ENCODE assay signal across 22 cellular contexts in genomic region chr12:39365364-39366001, GRCh38.
DNase-seq lines count a peak whose midpoint lies in the region; FAIRE-seq and TF ChIP-seq lines count a peak whose summit lies in the region.
"Had no signal": no experiment of that assay in that cellular context is flagged by ENCODE, and none has a peak within 500 bp of the region (broad histone marks: within the 10 kb centered on the region; RNA-seq: fewer than 3 reads in every experiment).

No MANE protein-coding gene starts in this region.

- peak; percentile 49 for TF ChIP-seq CTCF in HFFc6 (IDR thresholded peaks at IDR 0.05)
- peak; percentile 4 for TF ChIP-seq CTCF in astrocyte (IDR thresholded peaks at IDR 0.05; ENCODE audit: insufficient read depth, low read depth, low read length)
- TF ChIP-seq CTCF in mesothelial cell of epicardium (IDR thresholded peaks at IDR 0.05; ENCODE audit: unreplicated experiment): peak; percentile 25

- no peaks in the 10 kb centered on the region for H3K9me3 ChIP-seq in astrocyte (ENCODE audit: insufficient read depth, low read depth, low read length)
- H3K9me3 ChIP-seq: mucosa of descending colon, ovary had no signal

- in situ Hi-C loops in ACHN (cut with HindIII; ENCODE audit: low pct_ligation_motif_present, low pct_unique_long_range_greater_than_20kb, low sequenced_read_pairs): no loop called here

- H3K36me3 Mint-ChIP-seq in HFFc6 (ENCODE audit: low read depth): peaks cover 4% of the 10 kb centered on the region; the same call in 1 of the 2 replicates
- peaks cover 4% of the 10 kb centered on the region for H3K36me3 Mint-ChIP-seq in astrocyte (ENCODE audit: low read depth, unreplicated experiment)
- H3K36me3 Mint-ChIP-seq in mesothelial cell of epicardium: peaks cover 29% of the 10 kb centered on the region

- H3K4me1 Mint-ChIP-seq in HFFc6 (ENCODE audit: low read depth): no peaks in the 10 kb centered on the region
- peaks cover 2% of the 10 kb centered on the region for H3K4me1 Mint-ChIP-seq in astrocyte (ENCODE audit: low read depth, unreplicated experiment)
- no peaks in the 10 kb centered on the region for H3K4me1 Mint-ChIP-seq in mesothelial cell of epicardium

- no peak overlapping the region for H3K4me3 ChIP-seq in astrocyte (ENCODE audit: insufficient read depth, low read depth, low read length)
- H3K4me3 ChIP-seq: mucosa of descending colon, ovary had no signal

- H3K79me2 ChIP-seq in astrocyte (ENCODE audit: insufficient read depth, low read length): no peaks in the 10 kb centered on the region

- no peaks in the 10 kb centered on the region for H3K27me3 ChIP-seq in astrocyte (ENCODE audit: insufficient read depth, low read length)
- H3K27me3 ChIP-seq: ovary had no signal

- no peak overlapping the region for H2AFZ ChIP-seq in astrocyte (ENCODE audit: low read depth, low read length)

- DNase-seq in ACHN: peak; percentile 33
- no peak for DNase-seq in HFFc6
- DNase-seq in astrocyte (ENCODE audit: low read depth): no peak
- no peak for DNase-seq in mesothelial cell of epicardium (ENCODE audit: low spot score in 2 of 2, unreplicated experiment in 2 of 2)
- DNase-seq in GM12891 (ENCODE audit: insufficient read length, low spot score): no peak
- DNase-seq in HK-2 (ENCODE audit: unreplicated experiment): no peak
- no peak for DNase-seq in stimulated activated CD4-positive, alpha-beta T cell treated with anti-CD3 and anti-CD28 coated beads, Interleukin-1b, Interleukin-23, amount 100 ng/mL, for 48 hours
- no peak for DNase-seq in hypothalamus (lab: John Stamatoyannopoulos, UW)
- DNase-seq: activated CD4-positive, alpha-beta T cell treated with anti-CD3 and anti-CD28 coated beads, Interleukin-2, amount 10 ng/mL, durations not matched to agents 24 days and 14 days; activated T-cell treated with anti-CD3 and anti-CD28 coated beads, Interleukin-2, amount 50 U/mL, for 1 hour; caudate nucleus; mucosa of descending colon; MV-4-11; NCI-H82; ovary; SHP77 treated with DMSO at 0.1 percent for 48 hours; stimulated activated CD4-positive, alpha-beta T cell treated with anti-CD3 and anti-CD28 coated beads, Interleukin-12 subunit alpha, Interleukin-12 subunit beta, amount 100 ng/mL, for 4 hours; T1000 had no signal

- no peaks in the 10 kb centered on the region; the same call in 1 of the 2 replicates for H3K27me3 Mint-ChIP-seq in HFFc6 (ENCODE audit: insufficient read depth)
- H3K27me3 Mint-ChIP-seq in astrocyte (ENCODE audit: low read depth, unreplicated experiment): no peaks in the 10 kb centered on the region
- H3K27me3 Mint-ChIP-seq in mesothelial cell of epicardium (ENCODE audit: low read depth): no peaks in the 10 kb centered on the region
- H3K27me3 Mint-ChIP-seq: activated CD4-positive, alpha-beta T cell treated with anti-CD3 and anti-CD28 coated beads, Interleukin-2, amount 10 ng/mL, durations not matched to agents 24 days and 14 days; activated naive CD8-positive, alpha-beta T cell had no signal

- H3K9me3 Mint-ChIP-seq in HFFc6 (0 out of 2 replicates have a peak, but pooled peaks cover 3% of the 10 kb centered on the region), astrocyte (ENCODE audit: unreplicated experiment) (no peaks in the 10 kb centered on the region), mesothelial cell of epicardium (peaks cover 11% of the 10 kb centered on the region)
- H3K9me3 Mint-ChIP-seq: activated CD4-positive, alpha-beta T cell treated with anti-CD3 and anti-CD28 coated beads, Interleukin-2, amount 10 ng/mL, durations not matched to agents 24 days and 14 days had no signal

- no peak for FAIRE-seq in astrocyte (lab: Jason Lieb, UNC)
- FAIRE-seq in GM12891 (lab: Jason Lieb, UNC): no peak
- FAIRE-seq: endometrium, GM19239, keratinocyte had no signal

- no peak overlapping the region for H3K4me2 ChIP-seq in astrocyte (ENCODE audit: low read length)

- H3K9ac ChIP-seq in astrocyte (ENCODE audit: low read length): no peak overlapping the region

- H3K27ac Mint-ChIP-seq in HFFc6 (no peak overlapping the region), astrocyte (ENCODE audit: unreplicated experiment) (no peak overlapping the region), mesothelial cell of epicardium (no peak overlapping the region)
- H3K27ac Mint-ChIP-seq: activated CD4-positive, alpha-beta T cell treated with anti-CD3 and anti-CD28 coated beads, Interleukin-2, amount 10 ng/mL, durations not matched to agents 24 days and 14 days; activated naive CD8-positive, alpha-beta T cell had no signal

- no peaks in the 10 kb centered on the region for H3K4me1 ChIP-seq in astrocyte (ENCODE audit: insufficient read depth, low read length)

- no peaks in the 10 kb centered on the region for H3K36me3 ChIP-seq in astrocyte (ENCODE audit: insufficient read depth, low read length)
- H3K36me3 ChIP-seq: ovary had no signal

- H3K27ac ChIP-seq in astrocyte (ENCODE audit: low read depth, low read length): no peak overlapping the region
- H3K27ac ChIP-seq: ovary had no signal

- H4K20me1 ChIP-seq in astrocyte (ENCODE audit: insufficient read depth, low read length): no peaks in the 10 kb centered on the region

- TF ChIP-seq POLR2A in GM12891 (IDR thresholded peaks at IDR 0.05; ENCODE audit: low read depth, low read length): no peak

- H3K4me3 Mint-ChIP-seq in HFFc6 (no peak overlapping the region), astrocyte (ENCODE audit: unreplicated experiment) (no peak overlapping the region), mesothelial cell of epicardium (no peak overlapping the region)
- H3K4me3 Mint-ChIP-seq: activated CD4-positive, alpha-beta T cell treated with anti-CD3 and anti-CD28 coated beads, Interleukin-2, amount 10 ng/mL, durations not matched to agents 24 days and 14 days; activated naive CD8-positive, alpha-beta T cell had no signal

TF ChIP-seq in GM12891, 5 proteins besides CTCF, POLR2A, EP300 and RAD21:
- no peak for TF ChIP-seq SPI1 (IDR thresholded peaks at IDR 0.05; ENCODE audit: low read depth, low read length)
- no peak for TF ChIP-seq POU2F2 (IDR thresholded peaks at IDR 0.05; ENCODE audit: low read depth, low read length)
- no peak for TF ChIP-seq POLR2AphosphoS5 (IDR thresholded peaks at IDR 0.05; ENCODE audit: low read depth, low read length)
- TF ChIP-seq TAF1 (IDR thresholded peaks at IDR 0.05; ENCODE audit: low read depth, low read length): no peak
- TF ChIP-seq PAX5 (IDR thresholded peaks at IDR 0.05; ENCODE audit: insufficient read depth, low read length, severe bottlenecking): no peak
